In genomic region chr15:64702816-64703631, GRCh38 we compare ENCODE assay signal across 1 cellular context.
A peak's percentile ranks its signal among the peaks of the same experiment; 100 is the strongest.
TF ChIP-seq lines count a peak whose summit lies in the region.

No MANE protein-coding gene starts in this region.

TF ChIP-seq in HepG2, 621 proteins besides CTCF, POLR2A, EP300 and RAD21 (continued from another document and continues in another):
- no peak; the same call in 1 of the 2 replicates for TF ChIP-seq ARID5B (CRISPR knock-in tag; IDR thresholded peaks at IDR 0.05)
- 0 out of 2 replicates have a peak, but pooled peaks have one; percentile 43 for TF ChIP-seq ZMAT3 (CRISPR knock-in tag; conservative IDR thresholded peaks at IDR 0.05)
- no peak for TF ChIP-seq FOXP1 (IDR thresholded peaks at IDR 0.05)
- peak; percentile 28; the same call in 1 of the 2 replicates for TF ChIP-seq FOXP1 (CRISPR knock-in tag; IDR thresholded peaks at IDR 0.05)
- TF ChIP-seq XBP1 (CRISPR knock-in tag; IDR thresholded peaks at IDR 0.05), result no peak
- peak; percentile 80; the same call in 1 of the 2 replicates for TF ChIP-seq SP4 (CRISPR knock-in tag; IDR thresholded peaks at IDR 0.05)
- TF ChIP-seq ZSCAN30 (CRISPR knock-in tag; IDR thresholded peaks at IDR 0.05), result no peak
- TF ChIP-seq HOXA7 (CRISPR knock-in tag; IDR thresholded peaks at IDR 0.05), result no peak
- TF ChIP-seq ZHX2 (IDR thresholded peaks at IDR 0.05; ENCODE audit: low read depth), result 0 out of 2 replicates have a peak, but pooled peaks have one; percentile 13
- no peak for TF ChIP-seq ZHX2 (CRISPR knock-in tag; IDR thresholded peaks at IDR 0.05; ENCODE audit: borderline replicate concordance)
- no peak for TF ChIP-seq KLF15 (CRISPR knock-in tag; IDR thresholded peaks at IDR 0.05; ENCODE audit: borderline replicate concordance)
- no peak for TF ChIP-seq ZNF263 (CRISPR knock-in tag; IDR thresholded peaks at IDR 0.05)
- peak; percentile 100 for TF ChIP-seq SNAPC2 (CRISPR knock-in tag; IDR thresholded peaks at IDR 0.05)
- no peak for TF ChIP-seq CENPX (CRISPR knock-in tag; IDR thresholded peaks at IDR 0.05)
- no peak for TF ChIP-seq NR2F2 (IDR thresholded peaks at IDR 0.05; ENCODE audit: borderline replicate concordance, low read depth)
- no peak for TF ChIP-seq ZBTB2 (CRISPR knock-in tag; IDR thresholded peaks at IDR 0.05; ENCODE audit: low read depth)
- TF ChIP-seq ZNF782 (CRISPR knock-in tag; IDR thresholded peaks at IDR 0.05; ENCODE audit: borderline replicate concordance), result no peak
- no peak for TF ChIP-seq ZSCAN20 (CRISPR knock-in tag; IDR thresholded peaks at IDR 0.05; ENCODE audit: borderline replicate concordance)
- TF ChIP-seq U2AF1 (optimal IDR thresholded peaks at IDR 0.05; ENCODE audit: low read depth, low read length), result no peak
- no peak for TF ChIP-seq NR3C1 (CRISPR knock-in tag; IDR thresholded peaks at IDR 0.05)
- TF ChIP-seq ZNF558 (CRISPR knock-in tag; IDR thresholded peaks at IDR 0.05; ENCODE audit: borderline replicate concordance), result no peak
- no peak for TF ChIP-seq ATM (IDR thresholded peaks at IDR 0.05; ENCODE audit: borderline replicate concordance)
- TF ChIP-seq RXRB (CRISPR knock-in tag; IDR thresholded peaks at IDR 0.05; ENCODE audit: borderline replicate concordance), result peak; percentile 35; the same call in 1 of the 2 replicates
- TF ChIP-seq ZNF543 (CRISPR knock-in tag; IDR thresholded peaks at IDR 0.05), result no peak
- peak; percentile 22; the same call in 1 of the 2 replicates for TF ChIP-seq ZBTB42 (CRISPR knock-in tag; IDR thresholded peaks at IDR 0.05)
- peak; percentile 58; the same call in 1 of the 2 replicates for TF ChIP-seq ZNF292 (CRISPR knock-in tag; IDR thresholded peaks at IDR 0.05; ENCODE audit: borderline replicate concordance, low read depth)
- TF ChIP-seq ESRRA (CRISPR knock-in tag; IDR thresholded peaks at IDR 0.05; ENCODE audit: low read depth), result 0 out of 2 replicates have a peak, but pooled peaks have one; percentile 41
- TF ChIP-seq SMARCC2 (IDR thresholded peaks at IDR 0.05), result no peak
- TF ChIP-seq SNAPC5 (CRISPR knock-in tag; IDR thresholded peaks at IDR 0.05; ENCODE audit: borderline replicate concordance), result peak; percentile 99
- TF ChIP-seq SOX5 (CRISPR knock-in tag; IDR thresholded peaks at IDR 0.05; ENCODE audit: borderline replicate concordance), result peak; percentile 54; the same call in 1 of the 2 replicates
- TF ChIP-seq ZNF747 (CRISPR knock-in tag; IDR thresholded peaks at IDR 0.05; ENCODE audit: borderline replicate concordance), result no peak
- no peak for TF ChIP-seq CENPBD1 (CRISPR knock-in tag; IDR thresholded peaks at IDR 0.05; ENCODE audit: borderline replicate concordance, low read depth)
- TF ChIP-seq HDAC1 (CRISPR knock-in tag; IDR thresholded peaks at IDR 0.05), result peak; percentile 35; the same call in 1 of the 2 replicates
- no peak for TF ChIP-seq ZNF251 (CRISPR knock-in tag; IDR thresholded peaks at IDR 0.05)
- TF ChIP-seq HNRNPLL (IDR thresholded peaks at IDR 0.05; ENCODE audit: low read depth, low read length, poor library complexity, severe bottlenecking), result no peak
- no peak for TF ChIP-seq CAMTA2 (CRISPR knock-in tag; IDR thresholded peaks at IDR 0.05; ENCODE audit: borderline replicate concordance)
- no peak for TF ChIP-seq ZNF839 (CRISPR knock-in tag; IDR thresholded peaks at IDR 0.05; ENCODE audit: borderline replicate concordance)
- TF ChIP-seq ELF1 (CRISPR knock-in tag; IDR thresholded peaks at IDR 0.05), result peak; percentile 42
- no peak for TF ChIP-seq ZSCAN12 (CRISPR knock-in tag; IDR thresholded peaks at IDR 0.05)
- no peak for TF ChIP-seq ZNF841 (CRISPR knock-in tag; IDR thresholded peaks at IDR 0.05; ENCODE audit: borderline replicate concordance)
- no peak for TF ChIP-seq NAIF1 (CRISPR knock-in tag; IDR thresholded peaks at IDR 0.05; ENCODE audit: borderline replicate concordance)
- no peak for TF ChIP-seq SIX4 (CRISPR knock-in tag; IDR thresholded peaks at IDR 0.05)
- no peak for TF ChIP-seq SRSF4 (IDR thresholded peaks at IDR 0.05; ENCODE audit: low read depth, low read length, poor library complexity, severe bottlenecking)
- peak; percentile 58; the same call in 1 of the 2 replicates for TF ChIP-seq ZNF329 (CRISPR knock-in tag; IDR thresholded peaks at IDR 0.05; ENCODE audit: low read depth)
- TF ChIP-seq EED (CRISPR knock-in tag; IDR thresholded peaks at IDR 0.05), result no peak
- no peak for TF ChIP-seq MYPOP (CRISPR knock-in tag; IDR thresholded peaks at IDR 0.05)
- peak; percentile 41; the same call in 1 of the 2 replicates for TF ChIP-seq ZNF547 (CRISPR knock-in tag; IDR thresholded peaks at IDR 0.05)
- TF ChIP-seq ARID2 (CRISPR knock-in tag; IDR thresholded peaks at IDR 0.05; ENCODE audit: borderline replicate concordance), result no peak
- TF ChIP-seq ZNF710 (CRISPR knock-in tag; IDR thresholded peaks at IDR 0.05; ENCODE audit: borderline replicate concordance), result 0 out of 2 replicates have a peak, but pooled peaks have one; percentile 43
- 0 out of 2 replicates have a peak, but pooled peaks have one; percentile 30 for TF ChIP-seq ZNF724P (CRISPR knock-in tag; IDR thresholded peaks at IDR 0.05; ENCODE audit: borderline replicate concordance)
- TF ChIP-seq THYN1 (CRISPR knock-in tag; IDR thresholded peaks at IDR 0.05; ENCODE audit: borderline replicate concordance, low read depth), result no peak
- TF ChIP-seq RFXANK (CRISPR knock-in tag; IDR thresholded peaks at IDR 0.05), result no peak
- no peak for TF ChIP-seq TEAD2 (CRISPR knock-in tag; IDR thresholded peaks at IDR 0.05)
- TF ChIP-seq KDM6A (CRISPR knock-in tag; IDR thresholded peaks at IDR 0.05; ENCODE audit: low read depth), result no peak
- no peak for TF ChIP-seq ZNF121 (CRISPR knock-in tag; IDR thresholded peaks at IDR 0.05)
